ENCODE assay signal across 19 cellular contexts in the genomic region with DNA sequence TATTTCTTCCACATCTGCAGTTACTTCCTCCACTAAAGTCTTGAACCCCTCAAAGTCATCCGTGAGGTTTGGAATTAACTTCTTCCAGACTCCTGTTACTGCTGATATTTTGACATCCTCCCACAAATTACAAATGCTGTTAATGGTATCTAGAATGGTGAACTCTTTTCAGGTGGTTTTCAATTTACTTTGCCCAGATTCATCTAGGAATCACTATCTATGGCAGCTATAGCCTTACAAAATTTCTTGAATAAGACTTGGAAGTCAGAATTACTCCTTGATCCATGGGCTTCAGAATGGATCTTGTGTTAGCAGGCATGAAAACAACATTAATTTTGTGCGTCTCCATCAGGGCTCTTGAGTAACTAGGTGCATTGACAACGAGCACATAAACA. TPM values are rescaled to one million over a fixed set of nuclear protein-coding genes. Genes with fewer than 3 reads are reported as not detected.
DNase-seq lines count a peak whose midpoint lies in the region; ATAC-seq and TF ChIP-seq lines count a peak whose summit lies in the region.
"Had no signal": no experiment of that assay in that cellular context is flagged by ENCODE, and none has a peak within 500 bp of the region (broad histone marks: within the 10 kb centered on the region; RNA-seq: fewer than 3 reads in every experiment).

No MANE protein-coding gene starts in this region.

- TF ChIP-seq CTCF in HFFc6 (IDR thresholded peaks at IDR 0.05) (no peak), left lung (IDR thresholded peaks at IDR 0.05) (no peak), tibial artery (IDR thresholded peaks at IDR 0.05) (no peak)

- intact Hi-C loops in activated T-helper 2 cell treated with anti-CD3 and anti-CD28 coated beads, Interferon-gamma antibody, Interleukin-2, Interleukin-4, amounts not matched to agents 10 μg/mL and 5 μg/mL and 100 μg/mL, durations not matched to agents 14 hours and 24 hours and 36 hours (cut with micrococcal nuclease), result no loop called here
- intact Hi-C loops in left lung (cut with DNase I) (no loop called here), tibial artery (cut with DNase I; ENCODE audit: low total_unique reads) (no loop called here)

- no peaks in the 10 kb centered on the region; the same call in 1 of the 2 replicates for H3K27me3 Mint-ChIP-seq in HFFc6 (ENCODE audit: insufficient read depth)
- H3K27me3 Mint-ChIP-seq in activated T-helper 2 cell treated with anti-CD3 and anti-CD28 coated beads, Interferon-gamma antibody, Interleukin-2, Interleukin-4, amounts not matched to agents 10 μg/mL and 5 μg/mL and 100 μg/mL, durations not matched to agents 14 hours and 24 hours and 36 hours (ENCODE audit: low read depth), result peaks cover 7% of the 10 kb centered on the region

- H3K36me3 Mint-ChIP-seq in HFFc6 (ENCODE audit: low read depth), result peaks cover 12% of the 10 kb centered on the region
- H3K36me3 Mint-ChIP-seq in activated T-helper 2 cell treated with anti-CD3 and anti-CD28 coated beads, Interferon-gamma antibody, Interleukin-2, Interleukin-4, amounts not matched to agents 10 μg/mL and 5 μg/mL and 100 μg/mL, durations not matched to agents 14 hours and 24 hours and 36 hours (ENCODE audit: low read depth), result peaks cover 16% of the 10 kb centered on the region
- H3K36me3 Mint-ChIP-seq: activated naive CD4-positive, alpha-beta T cell treated with anti-CD3 and anti-CD28 coated beads, Interleukin-2, amount 50 U/mL, for 24 hours had no signal

- no peak overlapping the region for H3K4me3 ChIP-seq in left lung
- no peak overlapping the region for H3K4me3 ChIP-seq in tibial artery

- H3K36me3 ChIP-seq in left lung, result no peaks in the 10 kb centered on the region
- H3K36me3 ChIP-seq in tibial artery, result no peaks in the 10 kb centered on the region

- H3K4me1 ChIP-seq in left lung (peaks cover 39 to 95% of the 10 kb centered on the region in 2 donors), tibial artery (peaks cover 0 to 100% (median 69%) of the 10 kb centered on the region in 4 donors)

- peaks cover 76% of the 10 kb centered on the region for H3K4me1 Mint-ChIP-seq in HFFc6 (ENCODE audit: low read depth)
- H3K4me1 Mint-ChIP-seq in activated T-helper 2 cell treated with anti-CD3 and anti-CD28 coated beads, Interferon-gamma antibody, Interleukin-2, Interleukin-4, amounts not matched to agents 10 μg/mL and 5 μg/mL and 100 μg/mL, durations not matched to agents 14 hours and 24 hours and 36 hours (ENCODE audit: low read depth), result peaks cover 35% of the 10 kb centered on the region
- H3K4me1 Mint-ChIP-seq: activated naive CD4-positive, alpha-beta T cell treated with anti-CD3 and anti-CD28 coated beads, Interleukin-2, amount 50 U/mL, for 24 hours had no signal

- H3K27ac Mint-ChIP-seq in HFFc6, result peak overlapping the region; percentile 96
- peak overlapping the region; percentile 31 for H3K27ac Mint-ChIP-seq in activated T-helper 2 cell treated with anti-CD3 and anti-CD28 coated beads, Interferon-gamma antibody, Interleukin-2, Interleukin-4, amounts not matched to agents 10 μg/mL and 5 μg/mL and 100 μg/mL, durations not matched to agents 14 hours and 24 hours and 36 hours
- H3K27ac Mint-ChIP-seq: activated naive CD4-positive, alpha-beta T cell treated with anti-CD3 and anti-CD28 coated beads, Interleukin-2, amount 50 U/mL, for 24 hours; effector memory CD8-positive, alpha-beta T cell had no signal

- H3K27me3 ChIP-seq in left lung (no peaks in the 10 kb centered on the region), tibial artery (no peaks in the 10 kb centered on the region)

- peak overlapping the region; percentile 81; the same call in 1 of the 2 replicates for H3K4me3 Mint-ChIP-seq in HFFc6
- H3K4me3 Mint-ChIP-seq in activated T-helper 2 cell treated with anti-CD3 and anti-CD28 coated beads, Interferon-gamma antibody, Interleukin-2, Interleukin-4, amounts not matched to agents 10 μg/mL and 5 μg/mL and 100 μg/mL, durations not matched to agents 14 hours and 24 hours and 36 hours (ENCODE audit: low read depth), result no peak overlapping the region
- H3K4me3 Mint-ChIP-seq: activated naive CD4-positive, alpha-beta T cell treated with anti-CD3 and anti-CD28 coated beads, Interleukin-2, amount 50 U/mL, for 24 hours; effector memory CD8-positive, alpha-beta T cell had no signal

- DNase-seq in HFFc6, result no peak
- DNase-seq in activated T-helper 2 cell treated with anti-CD3 and anti-CD28 coated beads, Interferon-gamma antibody, Interleukin-2, Interleukin-4, amounts not matched to agents 10 μg/mL and 5 μg/mL and 100 μg/mL, durations not matched to agents 14 hours and 24 hours and 36 hours (ENCODE audit: low spot score), result no peak
- DNase-seq in left lung, result no peak
- no peak for DNase-seq in tibial artery
- no peak for DNase-seq in SIG-M5 treated with dmso at 0.1 percent for 504 hours (lab: John Stamatoyannopoulos, UW; ENCODE audit: unreplicated experiment)
- DNase-seq in HT-29 (ENCODE audit: low spot score), result no peak
- DNase-seq in amygdala (lab: John Stamatoyannopoulos, UW), result no peak
- DNase-seq: activated CD4-positive, alpha-beta T cell treated with anti-CD3 and anti-CD28 coated beads for 1 hour; DMS79 treated with DMSO at 0.1 percent for 48 hours; effector memory CD8-positive, alpha-beta T cell; glutamatergic neuron; GOT3; KG1; NCI-H1048; NCI-H2029 treated with DMSO at 0.1 percent for 48 hours; NCI-H446; substantia nigra had no signal

- H3K27ac ChIP-seq in left lung, result peak overlapping the region; percentile 40 to 66
- H3K27ac ChIP-seq in tibial artery, result peak overlapping the region; percentile 83 to 84

- H3K9me3 ChIP-seq in left lung, result no peaks in the 10 kb centered on the region
- no peaks in the 10 kb centered on the region for H3K9me3 ChIP-seq in tibial artery

- 0 out of 2 replicates have a peak, but pooled peaks cover 6% of the 10 kb centered on the region for H3K9me3 Mint-ChIP-seq in HFFc6
- H3K9me3 Mint-ChIP-seq in activated T-helper 2 cell treated with anti-CD3 and anti-CD28 coated beads, Interferon-gamma antibody, Interleukin-2, Interleukin-4, amounts not matched to agents 10 μg/mL and 5 μg/mL and 100 μg/mL, durations not matched to agents 14 hours and 24 hours and 36 hours, result no peaks in the 10 kb centered on the region
- H3K9me3 Mint-ChIP-seq: activated naive CD4-positive, alpha-beta T cell treated with anti-CD3 and anti-CD28 coated beads, Interleukin-2, amount 50 U/mL, for 24 hours; effector memory CD8-positive, alpha-beta T cell had no signal

- ATAC-seq in left lung, result no peak
- ATAC-seq: effector memory CD8-positive, alpha-beta T cell; left lobe of liver had no signal

RNA-seq across cellular contexts. Expression of a gene that starts 19.9 kb away (rescaled TPM):
- total RNA-seq in HFFc6 (2021; fragmentation: NEBNext Ultra II Directional; extraction: Animal tissue kit (Norgen Biotek cat#: 25700)), result 100 to 1,000 TPM in 4 of 6 experiments, 10 to 100 TPM in 2; 93.5 to 115 (median 101) TPM
- 100.0 and 102 TPM in 2 replicates for total RNA-seq in activated T-helper 2 cell treated with anti-CD3 and anti-CD28 coated beads, Interferon-gamma antibody, Interleukin-2, Interleukin-4, amounts not matched to agents 10 μg/mL and 5 μg/mL and 100 μg/mL, durations not matched to agents 14 hours and 24 hours and 36 hours
- total RNA-seq in left lung, result 100 to 1,000 TPM; 590 to 962 TPM
- 20.7 and 24.0 TPM in 2 replicates for total RNA-seq in HT-29 (2014; rRNA removed; shearing (Covaris generic))
